ENCODE assay signal across 8 cellular contexts in genomic region chr12:62210422-62210821, GRCh38. TPM values are rescaled to one million over a fixed set of nuclear protein-coding genes. Genes with fewer than 3 reads are reported as not detected.
DNase-seq lines count a peak whose midpoint lies in the region; TF ChIP-seq lines count a peak whose summit lies in the region.

No MANE protein-coding gene starts in this region.

- intact Hi-C loops in cardiac septum (cut with DNase I), result no loop called here

- peak; percentile 51 to 76 for DNase-seq in cardiac muscle cell (ENCODE audit: low read depth in 1 of 2, low spot score in 1 of 2)
- no peak for DNase-seq in cardiac septum (ENCODE audit: low spot score)
- DNase-seq in NCI-H2227 (lab: John Stamatoyannopoulos, UW; ENCODE audit: unreplicated experiment), result peak; percentile 25
- peak; percentile 35 to 48 for DNase-seq in activated T-cell treated with anti-CD3 and anti-CD28 coated beads, Interleukin-2, amount 50 U/mL, for 48 hours
- DNase-seq in glomerular visceral epithelial cell (ENCODE audit: extremely low spot score), result peak; percentile 39
- peak; percentile 28 for DNase-seq in stimulated activated CD4-positive, alpha-beta T cell treated with anti-CD3 and anti-CD28 coated beads, Interleukin-12 subunit alpha, Interleukin-12 subunit beta, amount 100 ng/mL, for 4 hours
- DNase-seq in effector memory CD4-positive, alpha-beta T cell, result no peak

- no peaks in the 10 kb centered on the region for H3K4me1 ChIP-seq in cardiac muscle cell (ENCODE audit: low read depth)
- H3K4me1 ChIP-seq in HEK293 (ENCODE audit: control insufficient read depth, insufficient read depth, low read length), result 0 out of 2 replicates have a peak, but pooled peaks cover 3% of the 10 kb centered on the region
- no peaks in the 10 kb centered on the region for H3K4me1 ChIP-seq in effector memory CD4-positive, alpha-beta T cell (ENCODE audit: control insufficient read depth, insufficient read depth, low read length, poor library complexity, severe bottlenecking)

- no peak overlapping the region for H3K4me3 ChIP-seq in cardiac muscle cell
- H3K4me3 ChIP-seq in HEK293 (ENCODE audit: low read depth, low read length), result no peak overlapping the region
- no peak overlapping the region for H3K4me3 ChIP-seq in effector memory CD4-positive, alpha-beta T cell (ENCODE audit: insufficient read depth, low read depth, low read length, poor library complexity, severe bottlenecking)

- CTCF ChIA-PET in HEK293 (lab: Yijun Ruan, JAX), result interaction anchor here (0.5 to 1.5 kb wide), 19 partner anchors 8 to 1632 kb away, joined by 3 to 14 read pairs (median 3); no protein-coding TSS in a partner anchor

- no peak overlapping the region for H3K27ac ChIP-seq in cardiac muscle cell
- no peak overlapping the region for H3K27ac ChIP-seq in HEK293 (ENCODE audit: extremely low read depth, low read depth, low read length)
- no peak overlapping the region for H3K27ac ChIP-seq in effector memory CD4-positive, alpha-beta T cell (ENCODE audit: insufficient read depth, low read length, poor library complexity, severe bottlenecking)

- POLR2A ChIA-PET in HEK293 (lab: Yijun Ruan, JAX), result no interaction called here

- H3K9me3 ChIP-seq in cardiac muscle cell (ENCODE audit: low read depth) (no peaks in the 10 kb centered on the region), HEK293 (ENCODE audit: control insufficient read depth, insufficient read depth, low read depth, low read length) (no peaks in the 10 kb centered on the region)
- no peaks in the 10 kb centered on the region for H3K9me3 ChIP-seq in effector memory CD4-positive, alpha-beta T cell (ENCODE audit: control insufficient read depth, low read length)

- peak; percentile 93 for TF ChIP-seq CTCF in cardiac muscle cell (IDR thresholded peaks at IDR 0.05; ENCODE audit: low read depth, low read length)
- TF ChIP-seq CTCF in HEK293 (tag by site-specific recombination; IDR thresholded peaks at IDR 0.05), result no peak

- H3K27me3 ChIP-seq in cardiac muscle cell, result no peaks in the 10 kb centered on the region
- H3K27me3 ChIP-seq in effector memory CD4-positive, alpha-beta T cell (replicated peaks; ENCODE audit: control insufficient read depth, insufficient read depth, low read length, poor library complexity, severe bottlenecking), result no peaks in the 10 kb centered on the region

- H3K36me3 ChIP-seq in cardiac muscle cell (no peaks in the 10 kb centered on the region), HEK293 (ENCODE audit: control insufficient read depth in 2 of 2, insufficient read depth in 1 of 2, low read length in 2 of 2) (no peaks in the 10 kb centered on the region)
- H3K36me3 ChIP-seq in effector memory CD4-positive, alpha-beta T cell (ENCODE audit: control insufficient read depth, insufficient read depth, low read length), result no peaks in the 10 kb centered on the region

TF ChIP-seq in HEK293, 187 proteins besides CTCF, POLR2A, EP300 and RAD21:
- TF ChIP-seq ZNF239 (tag by site-specific recombination; IDR thresholded peaks at IDR 0.05), result no peak
- peak; percentile 54 for TF ChIP-seq ZNF654 (tag by site-specific recombination; IDR thresholded peaks at IDR 0.05; ENCODE audit: low read depth)
TF ChIP-seq in HEK293: peak in this region for 1.

RNA-seq across cellular contexts. Expression of gene USP15, which starts 49.8 kb away (rescaled TPM):
- 26.4 and 51.0 TPM in 2 replicates for total RNA-seq in cardiac muscle cell
- 39.9 and 47.8 TPM in 2 replicates for polyA plus RNA-seq in cardiac muscle cell
- total RNA-seq in cardiac septum, result 62.6 TPM

Comparison
In these comparisons a context has a peak if more than half of its experiments do, and no peak if none do; other contexts are left out.
1. DNase-seq: peak in cardiac muscle cell (2 of 2), NCI-H2227 (single experiment), activated T-cell treated with anti-CD3 and anti-CD28 coated beads, Interleukin-2, amount 50 U/mL, for 48 hours (2 of 2), glomerular visceral epithelial cell (single experiment) and stimulated activated CD4-positive, alpha-beta T cell treated with anti-CD3 and anti-CD28 coated beads, Interleukin-12 subunit alpha, Interleukin-12 subunit beta, amount 100 ng/mL, for 4 hours (single experiment); none in cardiac septum (single experiment) and effector memory CD4-positive, alpha-beta T cell (0 of 3).